In the genomic region with DNA sequence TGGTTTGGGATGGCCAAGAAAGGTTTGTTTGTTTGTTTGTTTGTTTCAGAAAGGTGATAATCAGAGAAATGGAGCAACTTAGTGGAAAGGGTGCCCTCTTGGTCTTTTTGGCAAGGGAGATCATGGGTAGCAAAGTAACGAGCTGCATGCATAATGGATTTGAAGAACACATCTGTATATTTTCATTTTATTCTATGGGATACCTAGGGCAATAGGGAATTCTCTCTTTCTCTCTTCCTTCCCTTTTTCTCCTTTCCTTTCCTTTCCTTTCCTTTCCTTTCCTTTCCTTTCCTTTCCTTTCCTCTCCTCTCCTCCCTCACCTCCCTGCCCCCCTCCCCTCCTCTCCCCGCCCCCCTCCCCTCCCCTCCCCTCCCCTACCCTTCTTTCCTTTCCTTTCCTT, we compare ENCODE assay signal across 27 cellular contexts.
"Had no signal": no experiment of that assay in that cellular context is flagged by ENCODE, and none has a peak within 500 bp of the region (broad histone marks: within the 10 kb centered on the region; RNA-seq: fewer than 3 reads in every experiment).

No MANE protein-coding gene starts in this region.

- FAIRE-seq: urothelium cell line had no signal

- H3K9me3 ChIP-seq: stomach, suprapubic skin, testis, thoracic aorta, thyroid gland, tibial artery, tibial nerve, transverse colon, upper lobe of left lung, upper lobe of right lung, uterus, vagina had no signal

- H3K4me3 ChIP-seq: stomach, suprapubic skin, testis, thoracic aorta, thyroid gland, tibial artery, tibial nerve, transverse colon, upper lobe of left lung, upper lobe of right lung, uterus, vagina had no signal

- H3K27me3 ChIP-seq: stomach, suprapubic skin, testis, thyroid gland, tibial artery, tibial nerve, transverse colon, upper lobe of left lung, upper lobe of right lung, uterus, vagina had no signal

- H3K36me3 ChIP-seq: stomach, suprapubic skin, thoracic aorta, thyroid gland, tibial artery, tibial nerve, transverse colon, upper lobe of left lung, upper lobe of right lung, uterus, vagina had no signal

- DNase-seq: stimulated activated CD4-positive, alpha-beta T cell treated with anti-CD3 and anti-CD28 coated beads, Interleukin-2, amount 100 ng/mL, for 48 hours; stimulated activated CD4-positive, alpha-beta T cell treated with anti-CD3 and anti-CD28 coated beads, Interleukin-4, amount 100 ng/mL, for 1 hour; stimulated activated CD4-positive, alpha-beta T cell treated with anti-CD3 and anti-CD28 coated beads, Interleukin-4, amount 100 ng/mL, for 24 hours; stimulated activated CD4-positive, alpha-beta T cell treated with anti-CD3 and anti-CD28 coated beads, Interleukin-4, amount 100 ng/mL, for 4 hours; stimulated activated CD8-positive, alpha-beta memory T cell treated with anti-CD3 and anti-CD28 coated beads, Interleukin-4, amount 100 ng/mL, for 48 hours; stimulated activated naive B cell treated with anti-CD40 and anti-IgM and Interleukin-4, amounts not matched to agents 10 μg/mL and 1 μg/mL and 100 μg/mL, for 72 hours; stimulated activated naive CD4-positive, alpha-beta T cell; stimulated activated naive CD4-positive, alpha-beta T cell treated with Interleukin-2 at 50 U/mL for 16 hours; stimulated activated naive CD8-positive, alpha-beta T cell treated with anti-CD3 and anti-CD28 coated beads, Interleukin-15, amount 100 ng/mL, for 72 hours; stimulated activated naive CD8-positive, alpha-beta T cell treated with anti-CD3 and anti-CD28 coated beads, Interleukin-15, Interleukin-2, amounts not matched to agents 100 U/mL and 50 U/mL, for 24 hours; stomach; substantia nigra; testis; thyroid gland; tibial artery; transverse colon; trophoblast cell; upper lobe of left lung; upper lobe of right lung; uterus had no signal

- H3K27ac ChIP-seq: stomach, suprapubic skin, testis, thoracic aorta, thyroid gland, tibial artery, tibial nerve, transverse colon, upper lobe of left lung, upper lobe of right lung, uterus, vagina had no signal

- ATAC-seq: stimulated activated effector memory CD8-positive, alpha-beta T cell treated with anti-CD3 and anti-CD28 coated beads, Interleukin-12 subunit alpha, Interleukin-12 subunit beta, amount 100 ng/mL, for 72 hours; stimulated activated memory B cell treated with anti-CD40 and anti-IgM and Interleukin-4, amounts not matched to agents 10 μg/mL and 1 μg/mL and 100 μg/mL, for 72 hours; stimulated activated naive B cell treated with anti-CD40 and anti-IgM and Interleukin-4, amounts not matched to agents 10 μg/mL and 1 μg/mL and 100 μg/mL, for 72 hours; stimulated activated naive CD8-positive, alpha-beta T cell treated with anti-CD3 and anti-CD28 coated beads, Interleukin-15, amount 100 ng/mL, for 72 hours; stimulated activated naive CD8-positive, alpha-beta T cell treated with anti-CD3 and anti-CD28 coated beads, Interleukin-15, Interleukin-2, amounts not matched to agents 100 U/mL and 50 U/mL, for 24 hours; upper lobe of right lung had no signal

- H3K4me1 ChIP-seq: suprapubic skin, testis, thyroid gland, tibial nerve, transverse colon, upper lobe of left lung, upper lobe of right lung, uterus had no signal
